Comparison of ENCODE assay signal across 14 cellular contexts in the genomic region with DNA sequence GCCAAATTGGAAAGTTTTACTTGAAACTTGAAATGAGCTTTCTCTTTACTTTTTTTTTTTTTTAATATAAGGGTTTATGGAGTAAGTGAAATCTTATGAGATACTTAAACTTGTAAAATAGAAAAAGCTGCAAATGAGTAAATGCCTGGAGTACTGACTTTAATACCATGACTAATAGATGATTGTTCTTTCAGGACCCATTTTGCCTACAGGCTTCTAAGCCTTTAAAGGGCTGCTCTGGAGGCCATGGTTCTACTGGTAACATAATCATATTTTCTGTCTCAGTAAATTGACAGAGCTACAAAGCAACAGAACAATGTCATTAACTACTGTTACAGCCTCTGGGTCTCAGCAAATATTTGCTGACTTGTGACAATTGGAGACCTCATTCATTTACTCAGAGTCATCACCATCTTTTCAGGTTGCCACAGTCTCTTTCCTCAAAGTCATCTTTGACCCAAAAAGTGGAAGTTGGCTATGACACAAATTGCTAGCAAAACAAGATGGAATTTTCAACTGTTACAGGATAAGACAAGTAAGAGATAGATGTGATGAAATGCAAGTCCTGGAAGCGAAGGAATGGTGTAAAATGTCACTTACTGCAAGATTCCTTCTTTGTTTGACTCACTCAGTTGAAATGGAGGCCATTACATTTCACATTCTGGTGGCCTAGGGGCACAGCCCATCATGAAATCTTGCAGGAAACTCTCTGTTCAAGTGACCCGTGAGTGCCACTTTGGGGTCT.
DNase-seq lines count a peak whose midpoint lies in the region; ATAC-seq, FAIRE-seq and TF ChIP-seq lines count a peak whose summit lies in the region.
"Had no signal": no experiment of that assay in that cellular context is flagged by ENCODE, and none has a peak within 500 bp of the region (broad histone marks: within the 10 kb centered on the region; RNA-seq: fewer than 3 reads in every experiment).

No MANE protein-coding gene starts in this region.

- H2AFZ ChIP-seq in HCT116 (ENCODE audit: low read depth, low read length, poor library complexity, severe bottlenecking), result no peak overlapping the region
- H2AFZ ChIP-seq in astrocyte (ENCODE audit: low read depth, low read length), result no peak overlapping the region

- H3K4me3 ChIP-seq in HCT116 (replicated peaks in 1 of 2; ENCODE audit: low read depth in 1 of 2, low read length in 2 of 2) (no peak overlapping the region), astrocyte (ENCODE audit: insufficient read depth, low read depth, low read length) (no peak overlapping the region), foreskin fibroblast (ENCODE audit: low read depth in 1 of 2, low read length in 2 of 2) (no peak overlapping the region)
- H3K4me3 ChIP-seq in naive thymus-derived CD4-positive, alpha-beta T cell (ENCODE audit: low read length), result no peak overlapping the region

- no peaks in the 10 kb centered on the region for H4K20me1 ChIP-seq in HCT116 (ENCODE audit: insufficient read depth)
- no peaks in the 10 kb centered on the region for H4K20me1 ChIP-seq in astrocyte (ENCODE audit: insufficient read depth, low read length)

- H3K9ac ChIP-seq in HCT116 (ENCODE audit: low read length) (peak overlapping the region; percentile 61), astrocyte (ENCODE audit: low read length) (no peak overlapping the region)

- TF ChIP-seq RAD21 in HCT116 (IDR thresholded peaks at IDR 0.05; ENCODE audit: low read depth), result no peak

- H3K36me3 ChIP-seq in HCT116 (ENCODE audit: control insufficient read depth in 1 of 2, insufficient read depth in 2 of 2, low read length in 2 of 2) (no peaks in the 10 kb centered on the region), astrocyte (ENCODE audit: insufficient read depth, low read length) (no peaks in the 10 kb centered on the region)
- no peaks in the 10 kb centered on the region for H3K36me3 ChIP-seq in naive thymus-derived CD4-positive, alpha-beta T cell (ENCODE audit: control insufficient read depth in 2 of 3, insufficient read depth in 3 of 3, low read length in 3 of 3)

- no peaks in the 10 kb centered on the region for H3K36me3 Mint-ChIP-seq in astrocyte (ENCODE audit: low read depth, unreplicated experiment)
- peaks cover 0 to under 1% (median 0%) of the 10 kb centered on the region in 5 donors for H3K36me3 Mint-ChIP-seq in naive thymus-derived CD4-positive, alpha-beta T cell
- H3K36me3 Mint-ChIP-seq: IgD-negative memory B cell had no signal

- peak overlapping the region; percentile 93 for H3K27ac ChIP-seq in HCT116 (ENCODE audit: low read depth, low read length)
- no peak overlapping the region for H3K27ac ChIP-seq in astrocyte (ENCODE audit: low read depth, low read length)
- no peak overlapping the region for H3K27ac ChIP-seq in naive thymus-derived CD4-positive, alpha-beta T cell (ENCODE audit: low read depth, low read length)

- POLR2A ChIA-PET in HCT116 (lab: Charles Lee), result interaction anchor here (0.7 to 1.5 kb wide), 12 partner anchors 9 to 292 kb away, joined by 3 to 7 read pairs (median 4); a partner anchor contains a TSS
- POLR2A ChIA-PET in naive thymus-derived CD4-positive, alpha-beta T cell (lab: Charles Lee), result no interaction called here

- in situ Hi-C loops in ACHN (cut with HindIII; ENCODE audit: low pct_ligation_motif_present, low pct_unique_long_range_greater_than_20kb, low sequenced_read_pairs), result loop anchor here (25.0 kb wide), 2 partner anchors 274 to 474 kb away; no protein-coding TSS in a partner anchor

- intact Hi-C loops in HCT116 (cut with micrococcal nuclease), result no loop called here
- intact Hi-C loops in naive thymus-derived CD4-positive, alpha-beta T cell (cut with micrococcal nuclease), result no loop called here

- H3K27me3 Mint-ChIP-seq in astrocyte (ENCODE audit: low read depth, unreplicated experiment), result no peaks in the 10 kb centered on the region
- peaks cover 0 to 15% (median 5%) of the 10 kb centered on the region in 5 donors for H3K27me3 Mint-ChIP-seq in naive thymus-derived CD4-positive, alpha-beta T cell
- H3K27me3 Mint-ChIP-seq: dendritic cell treated with granulocyte-macrophage colony-stimulating factor and Interleukin-4, amounts not matched to agents 40 ng/mL and 50 ng/mL, for 4 days had no signal

- H3K4me3 Mint-ChIP-seq in astrocyte (ENCODE audit: unreplicated experiment), result no peak overlapping the region
- no peak overlapping the region for H3K4me3 Mint-ChIP-seq in naive thymus-derived CD4-positive, alpha-beta T cell
- H3K4me3 Mint-ChIP-seq: dendritic cell treated with granulocyte-macrophage colony-stimulating factor and Interleukin-4, amounts not matched to agents 40 ng/mL and 50 ng/mL, for 4 days; IgD-negative memory B cell; T-helper 1 cell treated with Interleukin-12 subunit alpha and Interleukin-12 subunit beta and Interleukin-4 antibody, amounts not matched to agents 30 μg/mL and 1 μg/mL, for 36 hours had no signal

- no peak for FAIRE-seq in astrocyte (lab: Jason Lieb, UNC)
- FAIRE-seq: islet of Langerhans had no signal

- ATAC-seq in HCT116, result no peak
- ATAC-seq in naive thymus-derived CD4-positive, alpha-beta T cell, result no peak

- H3K27me3 ChIP-seq in HCT116 (ENCODE audit: insufficient read depth, low read length), result no peaks in the 10 kb centered on the region
- no peaks in the 10 kb centered on the region for H3K27me3 ChIP-seq in astrocyte (ENCODE audit: insufficient read depth, low read length)
- no peaks in the 10 kb centered on the region for H3K27me3 ChIP-seq in naive thymus-derived CD4-positive, alpha-beta T cell (ENCODE audit: control insufficient read depth in 2 of 2, insufficient read depth in 2 of 2, low read length in 2 of 2)

- no peaks in the 10 kb centered on the region for H3K9me3 Mint-ChIP-seq in astrocyte (ENCODE audit: unreplicated experiment)
- H3K9me3 Mint-ChIP-seq in naive thymus-derived CD4-positive, alpha-beta T cell, result no peaks in the 10 kb centered on the region
- H3K9me3 Mint-ChIP-seq: dendritic cell treated with granulocyte-macrophage colony-stimulating factor and Interleukin-4, amounts not matched to agents 40 ng/mL and 50 ng/mL, for 4 days; IgD-negative memory B cell; T-helper 1 cell treated with Interleukin-12 subunit alpha and Interleukin-12 subunit beta and Interleukin-4 antibody, amounts not matched to agents 30 μg/mL and 1 μg/mL, for 36 hours had no signal

- no TSS peak for BruUV-seq in HCT116 (replicated peaks; lab: Mats Ljungman, UMichigan)

- H3K4me2 ChIP-seq in HCT116 (ENCODE audit: low read length), result peak overlapping the region; percentile 36
- no peak overlapping the region for H3K4me2 ChIP-seq in astrocyte (ENCODE audit: low read length)

- RAD21 ChIA-PET in HCT116 (lab: Charles Lee; ENCODE audit: low non-redundant PET in 1 of 2, low total read pairs in 2 of 2, uncharacterized antibody in 2 of 2, unreplicated experiment in 2 of 2), result no interaction called here

- CTCF ChIA-PET in HCT116 (lab: Charles Lee), result interaction anchor here (1.0 kb wide), 1 partner anchor 38 kb away, joined by 3 read pairs; no protein-coding TSS in a partner anchor
- CTCF ChIA-PET in naive thymus-derived CD4-positive, alpha-beta T cell (lab: Charles Lee), result no interaction called here

- TF ChIP-seq POLR2A in HCT116 (IDR thresholded peaks at IDR 0.05; ENCODE audit: borderline replicate concordance, extremely low read depth, insufficient read depth, insufficient read length), result no peak

- peak; percentile 21 for DNase-seq in ACHN
- no peak for DNase-seq in HCT116 (ENCODE audit: low read depth, low spot score)
- DNase-seq in astrocyte (ENCODE audit: low read depth), result no peak
- DNase-seq in foreskin fibroblast, result peak; percentile 44 to 68
- no peak for DNase-seq in naive thymus-derived CD4-positive, alpha-beta T cell
- DNase-seq in COR-L47 (lab: John Stamatoyannopoulos, UW), result no peak
- no peak for DNase-seq in GOT3 (lab: John Stamatoyannopoulos, UW)
- no peak for DNase-seq in GM03348 (ENCODE audit: low spot score)
- DNase-seq: DND-41, NCI-H146 had no signal

- TF ChIP-seq CTCF in HCT116 (IDR thresholded peaks at IDR 0.05 in 2 of 3, conservative IDR thresholded peaks at IDR 0.05 in 1 of 3; ENCODE audit: borderline replicate concordance in 1 of 3, insufficient read depth in 1 of 3, low read depth in 2 of 3, low read length in 2 of 3) (no peak), astrocyte (IDR thresholded peaks at IDR 0.05; ENCODE audit: insufficient read depth, low read depth, low read length) (no peak), foreskin fibroblast (IDR thresholded peaks at IDR 0.05; ENCODE audit: low read depth, low read length) (no peak)

- H3K4me1 ChIP-seq in HCT116 (ENCODE audit: control insufficient read depth in 1 of 2, insufficient read depth in 2 of 2, low read length in 2 of 2), result peaks cover 66 to 100% of the 10 kb centered on the region in 2 experiments
- H3K4me1 ChIP-seq in astrocyte (ENCODE audit: insufficient read depth, low read length), result peaks cover 9% of the 10 kb centered on the region
- no peaks in the 10 kb centered on the region for H3K4me1 ChIP-seq in naive thymus-derived CD4-positive, alpha-beta T cell (ENCODE audit: control insufficient read depth in 2 of 2, insufficient read depth in 2 of 2, low read length in 2 of 2)

- H3K27ac Mint-ChIP-seq in astrocyte (ENCODE audit: unreplicated experiment), result peak overlapping the region; percentile 35
- H3K27ac Mint-ChIP-seq in naive thymus-derived CD4-positive, alpha-beta T cell, result no peak overlapping the region
- H3K27ac Mint-ChIP-seq: dendritic cell treated with granulocyte-macrophage colony-stimulating factor and Interleukin-4, amounts not matched to agents 40 ng/mL and 50 ng/mL, for 4 days; IgD-negative memory B cell; T-helper 1 cell treated with Interleukin-12 subunit alpha and Interleukin-12 subunit beta and Interleukin-4 antibody, amounts not matched to agents 30 μg/mL and 1 μg/mL, for 36 hours had no signal

- H3K9me3 ChIP-seq in HCT116 (ENCODE audit: control insufficient read depth in 1 of 2, insufficient read depth in 1 of 2, low read depth in 1 of 2, low read length in 2 of 2) (no peaks in the 10 kb centered on the region), astrocyte (ENCODE audit: insufficient read depth, low read depth, low read length) (no peaks in the 10 kb centered on the region)
- no peaks in the 10 kb centered on the region for H3K9me3 ChIP-seq in naive thymus-derived CD4-positive, alpha-beta T cell (ENCODE audit: control insufficient read depth in 2 of 3, low read length in 3 of 3)

- peaks cover 25% of the 10 kb centered on the region for H3K4me1 Mint-ChIP-seq in astrocyte (ENCODE audit: low read depth, unreplicated experiment)
- H3K4me1 Mint-ChIP-seq in naive thymus-derived CD4-positive, alpha-beta T cell, result no peaks in the 10 kb centered on the region
- H3K4me1 Mint-ChIP-seq: IgD-negative memory B cell had no signal

- H3K79me2 ChIP-seq in HCT116 (ENCODE audit: insufficient read depth, low read length) (peaks cover 42% of the 10 kb centered on the region), astrocyte (ENCODE audit: insufficient read depth, low read length) (no peaks in the 10 kb centered on the region)

- H3K9me2 ChIP-seq in HCT116 (ENCODE audit: insufficient read depth), result no peaks in the 10 kb centered on the region

Comparison
In these comparisons a context has a peak if more than half of its experiments do, and no peak if none do; other contexts are left out.
1. DNase-seq: peak in ACHN (single experiment) and foreskin fibroblast (2 of 2); none in HCT116 (single experiment), astrocyte (single experiment), naive thymus-derived CD4-positive, alpha-beta T cell (0 of 9), COR-L47 (single experiment), GOT3 (single experiment) and GM03348 (single experiment).